Comparison of ENCODE assay signal across 1 cellular context in the genomic region with DNA sequence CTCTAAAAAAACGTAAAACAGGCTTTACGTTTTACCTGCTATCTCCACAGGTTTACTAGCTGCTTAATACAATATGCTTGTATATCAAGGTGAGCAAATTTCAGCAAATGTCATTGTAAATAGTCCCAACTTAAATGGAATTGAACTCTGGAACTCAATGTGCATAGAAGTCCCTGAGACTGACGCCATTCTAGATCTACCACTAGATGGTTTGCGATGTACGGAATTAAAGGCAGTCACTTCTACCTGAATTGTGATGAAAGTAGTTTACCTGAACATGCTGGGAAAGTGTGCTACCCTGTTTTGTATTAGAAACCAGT.
TF ChIP-seq lines count a peak whose summit lies in the region.

No MANE protein-coding gene starts in this region.

TF ChIP-seq in H1, 55 proteins besides CTCF, POLR2A, EP300 and RAD21 (continued from another document):
- no peak for TF ChIP-seq NRF1 (IDR thresholded peaks at IDR 0.05; ENCODE audit: low read depth, low read length)
TF ChIP-seq in H1: peak in this region for 0.
